In the genomic region with DNA sequence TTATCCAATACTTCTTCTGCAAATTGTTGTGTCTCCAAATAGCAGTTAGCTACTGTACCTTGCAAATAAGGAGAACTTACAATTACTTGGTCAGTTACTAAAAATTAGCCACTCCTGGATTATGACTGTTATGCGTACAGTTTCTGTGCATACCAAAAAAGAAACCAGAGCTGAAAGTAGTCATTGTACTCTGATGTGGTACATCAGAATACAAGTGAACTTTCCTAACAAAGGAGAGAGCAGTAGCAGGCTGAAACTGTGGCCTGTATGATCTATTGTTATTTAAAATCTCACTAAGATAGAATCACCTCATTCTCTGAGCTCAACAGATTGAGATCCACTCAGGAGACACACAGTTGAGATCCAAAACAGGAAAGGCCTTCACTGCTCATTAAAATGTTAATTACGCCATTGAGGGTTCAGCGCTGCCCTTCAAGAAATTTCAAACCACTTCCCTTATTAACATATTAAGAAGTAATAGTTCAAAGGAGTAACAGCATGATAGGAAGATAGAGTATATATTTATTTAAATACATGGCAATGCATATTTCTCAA, we compare ENCODE assay signal across 1 cellular context.
TF ChIP-seq lines count a peak whose summit lies in the region.

No MANE protein-coding gene starts in this region.

TF ChIP-seq in H1, 55 proteins besides CTCF, POLR2A, EP300 and RAD21:
- TF ChIP-seq PHF8 (conservative IDR thresholded peaks at IDR 0.05; ENCODE audit: low read depth, low read length) (no peak), HDAC2 (IDR thresholded peaks at IDR 0.05; ENCODE audit: borderline replicate concordance in 1 of 2, low read depth in 2 of 2, low read length in 2 of 2) (no peak), KDM1A (IDR thresholded peaks at IDR 0.05; ENCODE audit: borderline replicate concordance, low read length) (no peak), FOSL1 (IDR thresholded peaks at IDR 0.05; ENCODE audit: insufficient read depth, low read depth, low read length) (no peak), KDM4A (IDR thresholded peaks at IDR 0.05; ENCODE audit: low read depth, low read length, severe bottlenecking) (no peak), CBX5 (IDR thresholded peaks at IDR 0.05; ENCODE audit: low read depth, low read length) (no peak), SIN3A (conservative IDR thresholded peaks at IDR 0.05 in 1 of 2, IDR thresholded peaks at IDR 0.05 in 1 of 2; ENCODE audit: low read depth in 1 of 2, low read length in 2 of 2) (no peak), CEBPB (IDR thresholded peaks at IDR 0.05; ENCODE audit: low read depth, low read length) (no peak)
- TF ChIP-seq, protein P1, sequence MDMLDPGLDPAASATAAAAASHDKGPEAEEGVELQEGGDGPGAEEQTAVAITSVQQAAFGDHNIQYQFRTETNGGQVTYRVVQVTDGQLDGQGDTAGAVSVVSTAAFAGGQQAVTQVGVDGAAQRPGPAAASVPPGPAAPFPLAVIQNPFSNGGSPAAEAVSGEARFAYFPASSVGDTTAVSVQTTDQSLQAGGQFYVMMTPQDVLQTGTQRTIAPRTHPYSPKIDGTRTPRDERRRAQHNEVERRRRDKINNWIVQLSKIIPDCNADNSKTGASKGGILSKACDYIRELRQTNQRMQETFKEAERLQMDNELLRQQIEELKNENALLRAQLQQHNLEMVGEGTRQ (IDR thresholded peaks at IDR 0.05; ENCODE audit: low read length): no peak
TF ChIP-seq in H1: peak in this region for 0.
